8 cellular contexts compared by ENCODE assay signal in the genomic region with DNA sequence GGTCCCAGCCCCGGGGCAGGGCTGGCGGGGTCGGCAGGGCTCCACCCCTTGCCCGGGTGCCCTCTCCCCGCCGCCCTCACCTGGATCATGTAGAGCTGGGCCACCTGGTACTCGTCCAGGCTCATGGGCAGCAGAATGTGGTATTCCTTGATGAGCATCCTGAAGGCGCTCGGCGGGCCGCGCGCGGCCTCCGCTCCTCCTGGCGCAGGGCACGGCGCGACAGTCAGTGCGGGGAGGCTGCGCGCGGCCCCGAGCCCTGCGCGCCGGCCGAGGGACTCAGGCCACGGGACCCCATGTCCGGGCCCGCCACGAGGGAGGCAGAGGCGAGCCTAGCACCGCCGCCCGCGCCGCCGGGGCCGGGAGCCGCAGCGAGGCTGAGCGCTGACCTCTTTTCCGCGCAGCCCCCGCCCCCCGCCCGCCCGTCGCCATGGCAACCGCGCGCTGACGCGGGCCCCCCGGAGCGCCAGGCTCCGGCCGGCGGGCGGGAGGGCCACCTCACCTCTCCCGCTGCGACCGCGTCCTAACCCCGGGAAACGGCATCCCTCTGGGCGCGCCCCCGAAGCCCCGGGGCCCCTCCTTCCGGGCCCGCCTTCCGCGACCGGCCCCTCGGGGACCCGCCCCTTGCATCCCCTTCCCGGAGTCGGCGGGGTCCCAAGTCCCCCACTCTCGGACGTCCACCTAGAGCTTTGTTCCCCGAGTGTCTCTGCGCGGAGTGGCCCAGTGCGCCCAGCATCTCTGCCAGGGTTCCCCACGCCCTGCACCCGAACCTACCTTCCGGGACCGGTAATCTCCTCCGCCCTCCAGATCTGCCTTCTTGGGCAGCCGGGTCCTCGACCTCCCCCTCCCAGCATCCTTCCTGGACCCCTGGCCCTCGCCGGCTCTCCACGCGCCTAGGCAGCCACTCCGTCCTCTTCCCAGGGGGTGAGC. TPM values are rescaled to one million over a fixed set of nuclear protein-coding genes. Genes with fewer than 3 reads are reported as not detected.
DNase-seq lines count a peak whose midpoint lies in the region; ATAC-seq and TF ChIP-seq lines count a peak whose summit lies in the region.

No MANE protein-coding gene starts in this region.

- H3K4me1 ChIP-seq in iPS DF 6.9 (ENCODE audit: control insufficient read depth, insufficient read depth, low read length), result 0 out of 2 replicates have a peak, but pooled peaks cover 2% of the 10 kb centered on the region

- H3K36me3 ChIP-seq in iPS DF 6.9 (ENCODE audit: control insufficient read depth, insufficient read depth, low read length), result no peaks in the 10 kb centered on the region; the same call in 1 of the 2 replicates

- H3K4me3 ChIP-seq in GM12865 (ENCODE audit: low read depth, low read length), result peak overlapping the region; percentile 89
- H3K4me3 ChIP-seq in iPS DF 6.9 (ENCODE audit: low read length), result peak overlapping the region; percentile 81
- H3K4me3 ChIP-seq in skin epidermis, result peak overlapping the region; percentile 52 to 77 (median 67)

- H3K9me3 ChIP-seq in iPS DF 6.9 (ENCODE audit: control insufficient read depth, insufficient read depth, low read length), result no peaks in the 10 kb centered on the region

- H3K27ac ChIP-seq in iPS DF 6.9 (ENCODE audit: low read length) (no peak overlapping the region), skin epidermis (peak overlapping the region; percentile 61 to 95 (median 84))

- WGBS in iPS DF 6.9 (ENCODE audit: insufficient coverage, insufficient read length), result no CpG with 5 or more reads among the region's 99 CpGs

- DNase-seq in GM12865 (ENCODE audit: low read depth), result peak; percentile 34
- DNase-seq in NCI-H2196 treated with DMSO at 0.1 percent for 48 hours (lab: John Stamatoyannopoulos, UW; ENCODE audit: unreplicated experiment), result peak; percentile 10
- DNase-seq in activated naive CD4-positive, alpha-beta T cell treated with anti-CD3 and anti-CD28 coated beads, Interleukin-2, amount 50 U/mL, for 72 hours (ENCODE audit: low spot score in 2 of 2), result peak in 1 of 2 donors; percentile 69
- no peak for DNase-seq in iPS DF 6.9 (ENCODE audit: low read depth, low spot score)
- DNase-seq in medulla oblongata (ENCODE audit: extremely low spot score), result no peak
- no peak for DNase-seq in SKM-1 treated with dmso at 0.1 percent for 144 hours (lab: John Stamatoyannopoulos, UW; ENCODE audit: unreplicated experiment)

- H3K9me3 Mint-ChIP-seq in activated naive CD4-positive, alpha-beta T cell treated with anti-CD3 and anti-CD28 coated beads, Interleukin-2, amount 50 U/mL, for 72 hours, result no peaks in the 10 kb centered on the region

- ATAC-seq in activated naive CD4-positive, alpha-beta T cell treated with anti-CD3 and anti-CD28 coated beads, Interleukin-2, amount 50 U/mL, for 72 hours, result no peak
- no peak for ATAC-seq in HG03108 (IDR thresholded peaks at IDR 0.05; ENCODE audit: unreplicated experiment)

- H3K36me3 Mint-ChIP-seq in activated naive CD4-positive, alpha-beta T cell treated with anti-CD3 and anti-CD28 coated beads, Interleukin-2, amount 50 U/mL, for 72 hours, result peaks cover 21 to 24% of the 10 kb centered on the region in 2 donors

- TF ChIP-seq CTCF in GM12865 (IDR thresholded peaks at IDR 0.05; ENCODE audit: insufficient read depth, low read depth, low read length, missing control alignments), result no peak

- no peaks in the 10 kb centered on the region for H3K27me3 ChIP-seq in iPS DF 6.9 (ENCODE audit: control insufficient read depth, insufficient read depth, low read length)

- peak overlapping the region; percentile 95 to 97 for H3K27ac Mint-ChIP-seq in activated naive CD4-positive, alpha-beta T cell treated with anti-CD3 and anti-CD28 coated beads, Interleukin-2, amount 50 U/mL, for 72 hours

RNA-seq across cellular contexts. Expression of a gene that starts 0.9 kb away (rescaled TPM):
- 100 to 1,000 TPM; 102 to 122 TPM for total RNA-seq in activated naive CD4-positive, alpha-beta T cell treated with anti-CD3 and anti-CD28 coated beads, Interleukin-2, amount 50 U/mL, for 72 hours

RNA-seq across cellular contexts. Expression of a gene that starts 3.7 kb away (rescaled TPM):
- 10 to 100 TPM; 72.4 to 85.2 TPM for total RNA-seq in activated naive CD4-positive, alpha-beta T cell treated with anti-CD3 and anti-CD28 coated beads, Interleukin-2, amount 50 U/mL, for 72 hours

RNA-seq across cellular contexts. Expression of a gene that starts 19.0 kb away (rescaled TPM):
- not detected for total RNA-seq in activated naive CD4-positive, alpha-beta T cell treated with anti-CD3 and anti-CD28 coated beads, Interleukin-2, amount 50 U/mL, for 72 hours

RNA-seq across cellular contexts. Expression of a gene that starts 21.5 kb away (rescaled TPM):
- 100 to 1,000 TPM; 151 to 207 TPM for total RNA-seq in activated naive CD4-positive, alpha-beta T cell treated with anti-CD3 and anti-CD28 coated beads, Interleukin-2, amount 50 U/mL, for 72 hours

RNA-seq across cellular contexts. Expression of a gene that starts 35.2 kb away (rescaled TPM):
- 10 to 100 TPM; 39.1 to 77.9 TPM for total RNA-seq in activated naive CD4-positive, alpha-beta T cell treated with anti-CD3 and anti-CD28 coated beads, Interleukin-2, amount 50 U/mL, for 72 hours

Comparison
In these comparisons a context has a peak if more than half of its experiments do, and no peak if none do; other contexts are left out.
1. DNase-seq: peak in GM12865 (single experiment) and NCI-H2196 treated with DMSO at 0.1 percent for 48 hours (single experiment); none in iPS DF 6.9 (single experiment), medulla oblongata (single experiment) and SKM-1 treated with dmso at 0.1 percent for 144 hours (single experiment).
2. Peak in every context shown above with its lines, with median percentiles within 50 percentile points of each other: H3K4me3 ChIP-seq.